In the genomic region with DNA sequence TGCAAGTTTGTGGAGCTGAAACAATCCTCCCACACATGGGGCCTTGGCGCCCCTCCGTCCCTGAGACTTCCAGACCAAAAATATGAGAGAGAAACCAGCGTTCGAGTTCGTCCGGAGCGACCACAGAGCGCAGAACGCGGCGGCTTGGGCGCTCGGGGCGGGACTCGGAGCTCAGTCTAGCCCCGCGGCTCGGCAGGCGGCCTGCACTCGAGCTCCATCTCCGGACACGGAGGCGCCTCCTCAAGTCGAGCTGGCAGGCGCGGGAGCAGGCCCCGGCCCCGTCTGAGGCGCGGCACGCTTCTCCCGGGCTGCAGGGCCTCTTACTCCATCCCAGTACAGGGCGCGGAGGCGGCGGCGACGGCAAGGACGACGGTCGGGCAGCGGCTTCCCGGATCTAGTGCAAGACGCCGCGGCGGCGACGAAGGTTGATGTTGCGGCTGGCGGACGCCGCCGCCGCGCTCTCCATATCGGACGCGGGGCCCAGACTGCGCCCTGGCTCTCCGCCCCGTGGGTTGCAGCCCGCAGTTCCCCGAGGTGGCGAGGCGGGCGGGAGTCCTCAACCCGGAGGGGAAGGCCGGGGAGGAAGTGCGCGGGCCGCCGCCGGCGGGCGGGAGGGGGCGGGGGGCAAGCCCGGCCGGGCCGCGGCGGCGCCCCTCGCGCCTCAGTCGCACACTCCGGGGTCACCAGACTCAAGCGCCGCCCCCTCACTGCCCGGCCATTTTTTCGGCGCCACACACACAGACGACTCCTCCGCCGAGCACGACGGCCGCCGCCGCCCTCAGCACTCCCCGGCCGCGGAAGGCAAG, we compare ENCODE assay signal across 8 cellular contexts. TPM values are rescaled to one million over a fixed set of nuclear protein-coding genes. Genes with fewer than 3 reads are reported as not detected.
DNase-seq lines count a peak whose midpoint lies in the region; ATAC-seq and TF ChIP-seq lines count a peak whose summit lies in the region.

No MANE protein-coding gene starts in this region.

- peak; percentile 86 for DNase-seq in GM13977 (ENCODE audit: low spot score)
- peak; percentile 55 for DNase-seq in NCI-H2107 treated with DMSO at 0.1 percent for 48 hours (lab: John Stamatoyannopoulos, UW; ENCODE audit: unreplicated experiment)
- DNase-seq in activated CD4-positive, alpha-beta T cell treated with anti-CD3 and anti-CD28 coated beads, Interleukin-2, amount 10 ng/mL, durations not matched to agents 7 days and 5 days = peak; percentile 77
- DNase-seq in effector CD8-positive, alpha-beta T cell (lab: John Stamatoyannopoulos, UW) = peak; percentile 68
- DNase-seq in memory B cell (ENCODE audit: low spot score in 2 of 2) = peak; percentile 85 to 88
- peak; percentile 69 for DNase-seq in stimulated activated CD8-positive, alpha-beta memory T cell treated with anti-CD3 and anti-CD28 coated beads, Interleukin-12 subunit alpha, Interleukin-12 subunit beta, amount 100 ng/mL, for 4 hours (ENCODE audit: low read depth)

- peaks cover 17% of the 10 kb centered on the region for H3K4me1 ChIP-seq in ACC112 (ENCODE audit: control insufficient read depth, insufficient read depth, low read length, unreplicated experiment)

- H3K36me3 ChIP-seq in ACC112 (ENCODE audit: insufficient read depth, low read length) = 0 out of 2 replicates have a peak, but pooled peaks cover 4% of the 10 kb centered on the region

- ATAC-seq in HG02885 (IDR thresholded peaks at IDR 0.05; ENCODE audit: poor library complexity, unreplicated experiment) (peak; percentile 36), memory B cell (ENCODE audit: low read depth) (peak; percentile 61)

- CTCF ChIA-PET in activated CD4-positive, alpha-beta T cell treated with anti-CD3 and anti-CD28 coated beads, Interleukin-2, amount 10 ng/mL, durations not matched to agents 7 days and 5 days (lab: Charles Lee) = interaction anchor here (0.9 to 2.6 kb wide), 5 partner anchors 9 to 557 kb away, joined by 3 to 12 read pairs (median 5); a partner anchor contains a TSS

- peaks cover 34% of the 10 kb centered on the region for H3K4me1 Mint-ChIP-seq in activated CD4-positive, alpha-beta T cell treated with anti-CD3 and anti-CD28 coated beads, Interleukin-2, amount 10 ng/mL, durations not matched to agents 7 days and 5 days
- peaks cover 33% of the 10 kb centered on the region for H3K4me1 Mint-ChIP-seq in memory B cell

- TF ChIP-seq CTCF in GM13977 (IDR thresholded peaks at IDR 0.05; ENCODE audit: extremely low read depth, insufficient read depth, missing control alignments) = no peak

- peak overlapping the region; percentile 95 for H3K27ac ChIP-seq in ACC112 (ENCODE audit: low read depth, low read length)

- H3K4me3 Mint-ChIP-seq in activated CD4-positive, alpha-beta T cell treated with anti-CD3 and anti-CD28 coated beads, Interleukin-2, amount 10 ng/mL, durations not matched to agents 7 days and 5 days = peak overlapping the region; percentile 99
- peak overlapping the region; percentile 98 for H3K4me3 Mint-ChIP-seq in memory B cell

- H3K9me3 Mint-ChIP-seq in activated CD4-positive, alpha-beta T cell treated with anti-CD3 and anti-CD28 coated beads, Interleukin-2, amount 10 ng/mL, durations not matched to agents 7 days and 5 days = no peaks in the 10 kb centered on the region
- H3K9me3 Mint-ChIP-seq in memory B cell = no peaks in the 10 kb centered on the region

- peak overlapping the region; percentile 76 for H2AFZ ChIP-seq in ACC112 (ENCODE audit: low read length, unreplicated experiment)

- peak overlapping the region; percentile 97 for H3K27ac Mint-ChIP-seq in activated CD4-positive, alpha-beta T cell treated with anti-CD3 and anti-CD28 coated beads, Interleukin-2, amount 10 ng/mL, durations not matched to agents 7 days and 5 days
- peak overlapping the region; percentile 100 for H3K27ac Mint-ChIP-seq in memory B cell

- H3K36me3 Mint-ChIP-seq in activated CD4-positive, alpha-beta T cell treated with anti-CD3 and anti-CD28 coated beads, Interleukin-2, amount 10 ng/mL, durations not matched to agents 7 days and 5 days (ENCODE audit: low read depth) = peaks cover 46% of the 10 kb centered on the region
- H3K36me3 Mint-ChIP-seq in memory B cell = peaks cover 9% of the 10 kb centered on the region

- H3K27me3 ChIP-seq in ACC112 (ENCODE audit: insufficient read depth, low read length) = no peaks in the 10 kb centered on the region

- peak overlapping the region; percentile 92 for H3K4me3 ChIP-seq in ACC112 (ENCODE audit: low read depth, low read length)

- H3K79me2 ChIP-seq in ACC112 (ENCODE audit: control insufficient read depth, insufficient read depth, low read length, unreplicated experiment) = peaks cover 52% of the 10 kb centered on the region

- in situ Hi-C loops in GM13977 (cut with MboI; ENCODE audit: low pct_unique_long_range_greater_than_20kb, low sequenced_read_pairs, unreplicated experiment) = no loop called here

- POLR2A ChIA-PET in activated CD4-positive, alpha-beta T cell treated with anti-CD3 and anti-CD28 coated beads, Interleukin-2, amount 10 ng/mL, durations not matched to agents 7 days and 5 days (lab: Charles Lee) = interaction anchor here (1.0 kb wide), 1 partner anchor 666 kb away, joined by 3 read pairs; a partner anchor contains a TSS

- H3K27me3 Mint-ChIP-seq in activated CD4-positive, alpha-beta T cell treated with anti-CD3 and anti-CD28 coated beads, Interleukin-2, amount 10 ng/mL, durations not matched to agents 7 days and 5 days = no peaks in the 10 kb centered on the region
- H3K27me3 Mint-ChIP-seq in memory B cell = no peaks in the 10 kb centered on the region

RNA-seq across cellular contexts. Expression of a gene that starts 0.7 kb away (rescaled TPM):
- 10 to 100 TPM; 62.1 to 69.2 TPM for total RNA-seq in activated CD4-positive, alpha-beta T cell treated with anti-CD3 and anti-CD28 coated beads, Interleukin-2, amount 10 ng/mL, durations not matched to agents 7 days and 5 days

RNA-seq across cellular contexts. Expression of a gene that starts 54.7 kb away (rescaled TPM):
- 10 to 100 TPM; 17.3 to 19.9 TPM for total RNA-seq in activated CD4-positive, alpha-beta T cell treated with anti-CD3 and anti-CD28 coated beads, Interleukin-2, amount 10 ng/mL, durations not matched to agents 7 days and 5 days

Comparison
In these comparisons a context has a peak if more than half of its experiments do, and no peak if none do; other contexts are left out.
1. Peak in every context shown above with its lines: DNase-seq, ATAC-seq, H3K4me3 ChIP-seq and H3K27ac ChIP-seq.